1 cellular context compared by ENCODE assay signal in genomic region chr10:73110345-73110849, GRCh38.
TF ChIP-seq lines count a peak whose summit lies in the region.

Gene NUDT13, plus strand, starts transcription at chr10:73110455. Its CDS starts 3,911 bp downstream, at chr10:73114366.

TF ChIP-seq in HCT116, 20 proteins besides CTCF, POLR2A, EP300 and RAD21 (continued from another document):
- TF ChIP-seq SP1 (IDR thresholded peaks at IDR 0.05; ENCODE audit: low read depth) (peak; percentile 29; the same call in 1 of the 2 replicates), ZBTB33 (IDR thresholded peaks at IDR 0.05; ENCODE audit: extremely low read depth, insufficient replicate concordance, low read length) (no peak), JUND (IDR thresholded peaks at IDR 0.05) (no peak), ELF1 (IDR thresholded peaks at IDR 0.05; ENCODE audit: borderline replicate concordance, low read depth) (peak; percentile 95), EZH2 (IDR thresholded peaks at IDR 0.05) (no peak), POLR2AphosphoS5 (IDR thresholded peaks at IDR 0.05; ENCODE audit: low read depth, low read length) (peak; percentile 42; the same call in 1 of the 2 replicates), YY1 (IDR thresholded peaks at IDR 0.05; ENCODE audit: extremely low read depth, insufficient replicate concordance, low read depth, low read length) (peak; percentile 87), SRF (IDR thresholded peaks at IDR 0.05; ENCODE audit: low read depth) (no peak)
